ENCODE assay signal across 1 cellular context in genomic region chr3:133124511-133124910, GRCh38.
TF ChIP-seq lines count a peak whose summit lies in the region.

No MANE protein-coding gene starts in this region.

TF ChIP-seq in K562, 482 proteins besides CTCF, POLR2A, EP300 and RAD21 (continued from another document):
- TF ChIP-seq AFF4 (CRISPR knock-in tag; IDR thresholded peaks at IDR 0.05) (no peak), SNRNP70 (optimal IDR thresholded peaks at IDR 0.05; ENCODE audit: low read depth, low read length) (no peak), DDX20 (tag; IDR thresholded peaks at IDR 0.05; ENCODE audit: low read depth) (no peak), ZNF318 (IDR thresholded peaks at IDR 0.05; ENCODE audit: borderline replicate concordance in 1 of 2, low read depth in 1 of 2) (no peak), HMBOX1 (IDR thresholded peaks at IDR 0.05) (no peak), E2F5 (CRISPR knock-in tag; IDR thresholded peaks at IDR 0.05) (no peak), GABPB1 (CRISPR knock-in tag; IDR thresholded peaks at IDR 0.05) (no peak), HLTF (IDR thresholded peaks at IDR 0.05) (no peak), NFIC (IDR thresholded peaks at IDR 0.05) (0 out of 2 replicates have a peak, but pooled peaks have one; percentile 12), NCOA2 (IDR thresholded peaks at IDR 0.05; ENCODE audit: partially characterized antibody in 2 of 2) (no peak), CHD2 (IDR thresholded peaks at IDR 0.05; ENCODE audit: low read depth, low read length) (no peak), RREB1 (CRISPR knock-in tag; IDR thresholded peaks at IDR 0.05) (no peak), DNMT1 (IDR thresholded peaks at IDR 0.05) (no peak), CREB5 (CRISPR knock-in tag; IDR thresholded peaks at IDR 0.05) (no peak), ZFP36 (IDR thresholded peaks at IDR 0.05; ENCODE audit: low read depth, low read length, partially characterized antibody) (peak; percentile 25), PURB (CRISPR knock-in tag; IDR thresholded peaks at IDR 0.05; ENCODE audit: low read depth) (no peak), TCF7 (IDR thresholded peaks at IDR 0.05; ENCODE audit: borderline replicate concordance) (no peak)
